ENCODE assay signal across 21 cellular contexts in the genomic region with DNA sequence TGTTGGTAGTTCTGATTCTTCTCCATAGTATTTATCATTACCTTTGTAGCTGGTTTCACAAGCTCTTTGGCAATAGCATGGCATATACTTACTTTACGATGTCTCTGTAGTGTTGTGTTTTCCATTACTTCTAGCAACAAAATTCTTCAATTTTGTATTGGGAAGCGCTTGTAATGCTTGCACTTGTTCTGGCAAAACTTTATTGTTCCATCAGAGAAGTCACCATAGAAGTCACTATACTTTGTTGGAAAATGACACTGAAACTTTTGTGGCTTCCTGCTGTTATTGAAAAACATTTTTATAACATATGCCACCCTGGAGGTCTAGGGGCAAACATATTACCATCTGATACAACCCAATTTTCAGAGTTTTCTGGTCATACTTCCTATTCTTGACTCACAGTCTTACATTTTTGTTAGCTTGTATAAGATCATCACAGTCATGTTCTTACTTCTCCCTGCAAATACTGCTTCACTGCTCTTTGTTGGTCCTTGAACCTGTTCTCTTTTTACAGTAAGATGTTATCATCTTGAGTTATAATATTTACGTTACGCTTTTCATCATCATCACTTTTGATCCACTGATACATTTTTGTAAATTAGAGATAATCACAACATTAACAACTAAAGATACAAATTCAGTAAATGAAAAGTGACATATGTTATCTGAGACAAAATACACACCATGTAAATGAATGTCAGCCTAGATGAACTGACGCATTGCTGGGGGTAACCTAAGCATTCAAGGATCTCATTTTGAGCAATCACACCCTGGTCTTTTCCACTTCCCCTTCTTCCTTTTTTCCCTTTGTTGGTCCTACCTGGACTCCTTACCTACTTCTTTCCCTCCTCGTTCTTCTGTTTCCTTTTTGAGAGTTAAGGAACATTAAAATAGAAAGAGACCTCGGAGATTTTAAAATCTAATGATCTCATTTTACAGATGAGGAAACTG. TPM values are rescaled to one million over a fixed set of nuclear protein-coding genes. Genes with fewer than 3 reads are reported as not detected.
"Had no signal": no experiment of that assay in that cellular context is flagged by ENCODE, and none has a peak within 500 bp of the region (broad histone marks: within the 10 kb centered on the region; RNA-seq: fewer than 3 reads in every experiment).

No MANE protein-coding gene starts in this region.

- H3K36me3 Mint-ChIP-seq: brain, WTC11 had no signal

- H3K27ac ChIP-seq: coronary artery, right atrium auricular region had no signal

- H3K4me1 ChIP-seq: right atrium auricular region had no signal

- H3K4me3 ChIP-seq: coronary artery, lung, right atrium auricular region had no signal

- H3K27ac Mint-ChIP-seq: activated naive CD8-positive, alpha-beta T cell treated with anti-CD3 and anti-CD28 coated beads, Interleukin-2, amount 10 ng/mL, durations not matched to agents 7 days and 5 days; activated T-helper 1 cell treated with anti-CD3 and anti-CD28 coated beads, Interleukin-12 subunit alpha, Interleukin-12 subunit beta, Interleukin-2, Interleukin-4 antibody, amounts not matched to agents 30 ng/mL and 10 ng/mL and 1 ng/mL, durations not matched to agents 14 hours and 24 hours and 36 hours; brain; progenitor cell of endocrine pancreas; WTC11 had no signal

- FAIRE-seq: islet of Langerhans, TTC549 had no signal

- H3K4me3 Mint-ChIP-seq: activated naive CD8-positive, alpha-beta T cell treated with anti-CD3 and anti-CD28 coated beads, Interleukin-2, amount 10 ng/mL, durations not matched to agents 7 days and 5 days; activated T-helper 1 cell treated with anti-CD3 and anti-CD28 coated beads, Interleukin-12 subunit alpha, Interleukin-12 subunit beta, Interleukin-2, Interleukin-4 antibody, amounts not matched to agents 30 ng/mL and 10 ng/mL and 1 ng/mL, durations not matched to agents 14 hours and 24 hours and 36 hours; brain; WTC11 had no signal

- H3K9me3 ChIP-seq: right atrium auricular region had no signal

- H3K4me1 Mint-ChIP-seq: brain, WTC11 had no signal

- ATAC-seq: esophagus mucosa, left colon, WTC11 had no signal

- DNase-seq: activated CD4-positive, alpha-beta T cell treated with anti-CD3 and anti-CD28 coated beads for 48 hours; activated CD8-positive, alpha-beta memory T cell treated with anti-CD3 and anti-CD28 coated beads, Interleukin-2, amount 50 U/mL, for 48 hours; activated naive CD4-positive, alpha-beta T cell; activated naive CD8-positive, alpha-beta T cell treated with anti-CD3 and anti-CD28 coated beads, Interleukin-2, amount 10 ng/mL, durations not matched to agents 7 days and 5 days; central memory CD4-positive, alpha-beta T cell; left colon; midbrain; stimulated activated CD4-positive, alpha-beta T cell treated with anti-CD3 and anti-CD28 coated beads, Interleukin-2, amount 100 ng/mL, for 48 hours; stimulated activated naive CD4-positive, alpha-beta T cell treated with Interleukin-2 at 50 U/mL for 16 hours; trophoblast cell had no signal

- H3K27me3 Mint-ChIP-seq: brain, progenitor cell of endocrine pancreas had no signal

- H3K36me3 ChIP-seq: right atrium auricular region had no signal

- H3K27me3 ChIP-seq: right atrium auricular region had no signal

RNA-seq across cellular contexts. Expression of a gene that starts 33.3 kb away (rescaled TPM):
- total RNA-seq: myocyte had no signal
